ENCODE assay signal across 12 cellular contexts in the genomic region with DNA sequence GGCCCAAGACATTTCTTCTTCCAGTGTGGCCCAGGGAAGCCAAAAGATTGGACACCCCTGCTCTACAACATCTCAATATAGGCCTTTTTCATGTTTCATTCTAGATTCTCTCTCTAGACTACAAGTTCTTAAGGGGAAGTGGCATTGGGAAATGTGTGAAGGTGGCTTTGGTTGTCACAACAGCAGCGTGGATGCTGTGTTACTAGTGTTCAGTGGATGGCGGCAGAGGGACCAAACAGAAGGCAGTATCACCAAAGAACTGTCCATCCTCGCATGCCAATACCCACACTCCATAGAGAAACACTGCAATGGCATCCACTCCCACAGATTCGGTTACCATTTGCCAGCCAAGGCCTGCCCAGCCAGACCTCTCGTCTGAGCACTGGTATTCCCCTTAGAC. TPM values are rescaled to one million over a fixed set of nuclear protein-coding genes. Genes with fewer than 3 reads are reported as not detected.
DNase-seq lines count a peak whose midpoint lies in the region; ATAC-seq and TF ChIP-seq lines count a peak whose summit lies in the region.
"Had no signal": no experiment of that assay in that cellular context is flagged by ENCODE, and none has a peak within 500 bp of the region (broad histone marks: within the 10 kb centered on the region; RNA-seq: fewer than 3 reads in every experiment).

No MANE protein-coding gene starts in this region.

- H3K9me3 ChIP-seq in Loucy (ENCODE audit: insufficient read depth, low read depth, low read length) (peaks cover 10% of the 10 kb centered on the region; the same call in 1 of the 2 replicates), spleen (no peaks in the 10 kb centered on the region), PC-9 (ENCODE audit: insufficient read depth, low read depth) (no peaks in the 10 kb centered on the region), colonic mucosa (no peaks in the 10 kb centered on the region)
- H3K9me3 ChIP-seq: SK-N-SH had no signal

- H3K36me3 Mint-ChIP-seq in activated CD8-positive, alpha-beta memory T cell treated with anti-CD3 and anti-CD28 coated beads, Interleukin-2, amount 10 ng/mL, durations not matched to agents 7 days and 5 days: peaks cover 20% of the 10 kb centered on the region
- peaks cover 21% of the 10 kb centered on the region for H3K36me3 Mint-ChIP-seq in activated CD4-positive, alpha-beta memory T cell treated with anti-CD3 and anti-CD28 coated beads, Interleukin-2, amount 10 ng/mL, durations not matched to agents 7 days and 5 days (ENCODE audit: low read depth)

- peak overlapping the region; percentile 68 for H3K4me3 ChIP-seq in Loucy (ENCODE audit: low read length, poor library complexity, severe bottlenecking)
- peak overlapping the region in 1 of 8 donors; percentile 53 for H3K4me3 ChIP-seq in spleen
- H3K4me3 ChIP-seq in PC-9: no peak overlapping the region
- no peak overlapping the region for H3K4me3 ChIP-seq in colonic mucosa

- CTCF ChIA-PET in activated CD8-positive, alpha-beta memory T cell treated with anti-CD3 and anti-CD28 coated beads, Interleukin-2, amount 10 ng/mL, durations not matched to agents 7 days and 5 days (lab: Charles Lee): interaction anchor here (0.6 to 2.3 kb wide), 10 partner anchors 9 to 401 kb away, joined by 3 to 12 read pairs (median 4); a partner anchor contains a TSS
- CTCF ChIA-PET in activated CD4-positive, alpha-beta memory T cell treated with anti-CD3 and anti-CD28 coated beads, Interleukin-2, amount 10 ng/mL, durations not matched to agents 7 days and 5 days (lab: Charles Lee): interaction anchor here (0.6 to 1.3 kb wide), 9 partner anchors 9 to 239 kb away, joined by 3 to 13 read pairs (median 4); no protein-coding TSS in a partner anchor
- CTCF ChIA-PET in PC-9 (lab: Charles Lee): no interaction called here

- peaks cover 33% of the 10 kb centered on the region for H3K4me1 Mint-ChIP-seq in activated CD8-positive, alpha-beta memory T cell treated with anti-CD3 and anti-CD28 coated beads, Interleukin-2, amount 10 ng/mL, durations not matched to agents 7 days and 5 days
- peaks cover 32% of the 10 kb centered on the region for H3K4me1 Mint-ChIP-seq in activated CD4-positive, alpha-beta memory T cell treated with anti-CD3 and anti-CD28 coated beads, Interleukin-2, amount 10 ng/mL, durations not matched to agents 7 days and 5 days

- WGBS in spleen, 5 donors: 57 to 82% (median 64%) methylated on average over 5 of the region's 5 CpGs

- peak overlapping the region; percentile 80 for H2AFZ ChIP-seq in Loucy (ENCODE audit: low read length)
- H2AFZ ChIP-seq in PC-9: no peak overlapping the region

- H4K20me1 ChIP-seq in Loucy (ENCODE audit: insufficient read depth, low read length, poor library complexity, severe bottlenecking): no peaks in the 10 kb centered on the region
- no peaks in the 10 kb centered on the region for H4K20me1 ChIP-seq in PC-9 (ENCODE audit: insufficient read depth)

- peak; percentile 70 for ATAC-seq in activated CD8-positive, alpha-beta memory T cell treated with anti-CD3 and anti-CD28 coated beads, Interleukin-2, amount 10 ng/mL, durations not matched to agents 7 days and 5 days

- H3K4me2 ChIP-seq in Loucy (ENCODE audit: low read depth, low read length, poor library complexity, severe bottlenecking) (peak overlapping the region; percentile 76), PC-9 (no peak overlapping the region)
- H3K4me2 ChIP-seq: SK-N-SH had no signal

- no peaks in the 10 kb centered on the region for H3K9me2 ChIP-seq in Loucy (replicated peaks; ENCODE audit: low read depth, low read length)
- H3K9me2 ChIP-seq in PC-9 (ENCODE audit: insufficient read depth): no peaks in the 10 kb centered on the region
- H3K9me2 ChIP-seq: SK-N-SH had no signal

- no peaks in the 10 kb centered on the region for H3K27me3 Mint-ChIP-seq in activated CD8-positive, alpha-beta memory T cell treated with anti-CD3 and anti-CD28 coated beads, Interleukin-2, amount 10 ng/mL, durations not matched to agents 7 days and 5 days
- H3K27me3 Mint-ChIP-seq in activated CD4-positive, alpha-beta memory T cell treated with anti-CD3 and anti-CD28 coated beads, Interleukin-2, amount 10 ng/mL, durations not matched to agents 7 days and 5 days: no peaks in the 10 kb centered on the region

- peak overlapping the region; percentile 67 for H3K4me3 Mint-ChIP-seq in activated CD8-positive, alpha-beta memory T cell treated with anti-CD3 and anti-CD28 coated beads, Interleukin-2, amount 10 ng/mL, durations not matched to agents 7 days and 5 days
- H3K4me3 Mint-ChIP-seq in activated CD4-positive, alpha-beta memory T cell treated with anti-CD3 and anti-CD28 coated beads, Interleukin-2, amount 10 ng/mL, durations not matched to agents 7 days and 5 days: peak overlapping the region; percentile 63

- peaks cover 30% of the 10 kb centered on the region for H3K4me1 ChIP-seq in Loucy (ENCODE audit: insufficient read depth, low read length, poor library complexity, severe bottlenecking)
- H3K4me1 ChIP-seq in spleen: peaks cover 7 to 75% (median 45%) of the 10 kb centered on the region in 6 donors
- H3K4me1 ChIP-seq in PC-9 (replicated peaks; ENCODE audit: insufficient read depth): peaks cover 11% of the 10 kb centered on the region
- H3K4me1 ChIP-seq in colonic mucosa: peaks cover 8% of the 10 kb centered on the region

- no peaks in the 10 kb centered on the region for H3K27me3 ChIP-seq in Loucy (ENCODE audit: insufficient read depth, low read length, poor library complexity, severe bottlenecking)
- H3K27me3 ChIP-seq in spleen (replicated peaks in 1 of 7): no peaks in the 10 kb centered on the region
- H3K27me3 ChIP-seq in PC-9 (ENCODE audit: insufficient read depth, low read depth): no peaks in the 10 kb centered on the region
- no peaks in the 10 kb centered on the region for H3K27me3 ChIP-seq in colonic mucosa

- peak; percentile 73 for DNase-seq in activated CD8-positive, alpha-beta memory T cell treated with anti-CD3 and anti-CD28 coated beads, Interleukin-2, amount 10 ng/mL, durations not matched to agents 7 days and 5 days
- DNase-seq in activated CD8-positive, alpha-beta memory T cell treated with anti-CD3 and anti-CD28 coated beads, Interleukin-2, amount 50 U/mL, for 48 hours: no peak
- DNase-seq in activated CD4-positive, alpha-beta memory T cell treated with anti-CD3 and anti-CD28 coated beads, Interleukin-2, amount 10 ng/mL, durations not matched to agents 7 days and 5 days: peak; percentile 43
- DNase-seq in spleen (no peak), AG08396 (ENCODE audit: low spot score) (no peak), PC-9 (no peak), colonic mucosa (no peak)
- DNase-seq: cortex of kidney, GOT3, NCI-H1694 treated with DMSO at 0.1 percent for 48 hours, SK-N-SH had no signal

- TF ChIP-seq CTCF in Loucy (conservative IDR thresholded peaks at IDR 0.05; ENCODE audit: low read length): peak; percentile 51
- peak in 4 of 11 experiments; percentile 15 to 41 (median 29) for TF ChIP-seq CTCF in spleen (IDR thresholded peaks at IDR 0.05 in 8 of 11, conservative IDR thresholded peaks at IDR 0.05 in 3 of 11)
- no peak for TF ChIP-seq CTCF in PC-9 (conservative IDR thresholded peaks at IDR 0.05)
- no peak for TF ChIP-seq CTCF in colonic mucosa (IDR thresholded peaks at IDR 0.05)

- POLR2A ChIA-PET in activated CD4-positive, alpha-beta memory T cell treated with anti-CD3 and anti-CD28 coated beads, Interleukin-2, amount 10 ng/mL, durations not matched to agents 7 days and 5 days (lab: Charles Lee): interaction anchor here (0.9 to 2.8 kb wide), 3 partner anchors 25 to 156 kb away, joined by 3 to 9 read pairs (median 6); no protein-coding TSS in a partner anchor
- POLR2A ChIA-PET in PC-9 (lab: Charles Lee; ENCODE audit: unreplicated experiment): no interaction called here

- H3K79me2 ChIP-seq in Loucy (ENCODE audit: insufficient read depth, low read length) (no peaks in the 10 kb centered on the region), PC-9 (ENCODE audit: low read depth) (no peaks in the 10 kb centered on the region)

- H3F3A ChIP-seq in Loucy (ENCODE audit: low read depth): no peaks in the 10 kb centered on the region
- H3F3A ChIP-seq in PC-9 (ENCODE audit: insufficient read depth, low read depth): peaks cover 8% of the 10 kb centered on the region; the same call in 1 of the 2 replicates

- H3K9ac ChIP-seq in Loucy (ENCODE audit: low read depth, low read length, poor library complexity, severe bottlenecking) (peak overlapping the region; percentile 66), colonic mucosa (ENCODE audit: low read depth in 2 of 2, low read length in 2 of 2) (no peak overlapping the region)
- H3K9ac ChIP-seq: SK-N-SH had no signal

- peak overlapping the region; percentile 91 for H3K27ac Mint-ChIP-seq in activated CD8-positive, alpha-beta memory T cell treated with anti-CD3 and anti-CD28 coated beads, Interleukin-2, amount 10 ng/mL, durations not matched to agents 7 days and 5 days
- H3K27ac Mint-ChIP-seq in activated CD4-positive, alpha-beta memory T cell treated with anti-CD3 and anti-CD28 coated beads, Interleukin-2, amount 10 ng/mL, durations not matched to agents 7 days and 5 days: peak overlapping the region; percentile 77

- no peak for TF ChIP-seq POLR2A in spleen (IDR thresholded peaks at IDR 0.05)

- intact Hi-C loops in spleen (cut with DNase I; ENCODE audit: low total_unique reads) (loop anchor here (10.0 kb wide), 1 partner anchor 159 kb away; no protein-coding TSS in a partner anchor), PC-9 (cut with micrococcal nuclease; ENCODE audit: unreplicated experiment) (no loop called here), colonic mucosa (cut with DNase I) (no loop called here)

- peaks cover 14% of the 10 kb centered on the region for H3K9me3 Mint-ChIP-seq in activated CD8-positive, alpha-beta memory T cell treated with anti-CD3 and anti-CD28 coated beads, Interleukin-2, amount 10 ng/mL, durations not matched to agents 7 days and 5 days (ENCODE audit: low read depth)
- H3K9me3 Mint-ChIP-seq in activated CD4-positive, alpha-beta memory T cell treated with anti-CD3 and anti-CD28 coated beads, Interleukin-2, amount 10 ng/mL, durations not matched to agents 7 days and 5 days: peaks cover 16% of the 10 kb centered on the region

- H3K27ac ChIP-seq in spleen (peak overlapping the region; percentile 40 to 92 (median 79)), PC-9 (no peak overlapping the region), colonic mucosa (no peak overlapping the region)

- H3K36me3 ChIP-seq in Loucy (ENCODE audit: insufficient read depth, low read length) (no peaks in the 10 kb centered on the region), spleen (no peaks in the 10 kb centered on the region), PC-9 (ENCODE audit: low read depth) (no peaks in the 10 kb centered on the region), colonic mucosa (no peaks in the 10 kb centered on the region)

- no TSS peak for BruUV-seq in PC-9 (replicated peaks; lab: Mats Ljungman, UMichigan)

RNA-seq across cellular contexts. Expression of a gene that starts 24.3 kb away (rescaled TPM):
- total RNA-seq in activated CD8-positive, alpha-beta memory T cell treated with anti-CD3 and anti-CD28 coated beads, Interleukin-2, amount 10 ng/mL, durations not matched to agents 7 days and 5 days: 10 to 100 TPM; 45.8 to 54.9 TPM
- total RNA-seq in activated CD4-positive, alpha-beta memory T cell treated with anti-CD3 and anti-CD28 coated beads, Interleukin-2, amount 10 ng/mL, durations not matched to agents 7 days and 5 days: 10 to 100 TPM; 60.1 to 61.9 TPM
- total RNA-seq in spleen (100 to 1,000 TPM in 2 of 7 donors, 10 to 100 TPM in 5; 54.7 to 124 (median 86.8) TPM), PC-9 (2021) (8.5 and 10.3 TPM in 2 replicates), colonic mucosa (10 to 100 TPM in 1 of 2 donors, 1 to 10 TPM in 1; 7.0 to 19.5 TPM)
- 10 to 100 TPM; 20.4 to 22.3 (median 22.0) TPM for polyA plus RNA-seq in spleen

Comparison
In these comparisons a context has a peak if more than half of its experiments do, and no peak if none do; other contexts are left out.
1. DNase-seq: peak in activated CD8-positive, alpha-beta memory T cell treated with anti-CD3 and anti-CD28 coated beads, Interleukin-2, amount 10 ng/mL, durations not matched to agents 7 days and 5 days (single experiment) and activated CD4-positive, alpha-beta memory T cell treated with anti-CD3 and anti-CD28 coated beads, Interleukin-2, amount 10 ng/mL, durations not matched to agents 7 days and 5 days (single experiment); none in activated CD8-positive, alpha-beta memory T cell treated with anti-CD3 and anti-CD28 coated beads, Interleukin-2, amount 50 U/mL, for 48 hours (single experiment), spleen (single experiment), AG08396 (single experiment), PC-9 (0 of 2) and colonic mucosa (single experiment).
2. H3K27ac ChIP-seq: peak in spleen (8 of 8); none in PC-9 (single experiment) and colonic mucosa (single experiment).